In the genomic region with DNA sequence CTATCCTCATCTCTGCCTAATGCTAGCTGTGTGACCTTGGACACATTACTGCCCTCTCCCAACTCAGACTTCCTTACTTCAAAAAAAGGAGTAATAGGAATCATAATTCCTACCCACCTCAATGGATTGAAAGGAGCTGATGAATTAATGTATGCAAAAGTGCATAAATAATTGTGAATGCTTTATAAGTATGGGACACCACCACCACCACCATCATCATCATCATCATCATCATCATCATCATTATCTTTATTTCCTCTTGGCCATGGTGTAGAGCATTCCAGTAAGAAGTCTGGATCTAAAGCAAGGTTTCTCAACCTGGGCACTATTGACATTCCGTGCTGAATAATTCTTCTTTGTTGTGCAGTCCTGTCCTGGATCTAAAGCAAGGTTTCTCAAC, we compare ENCODE assay signal across 35 cellular contexts.
DNase-seq lines count a peak whose midpoint lies in the region; ATAC-seq, FAIRE-seq and TF ChIP-seq lines count a peak whose summit lies in the region.
"Had no signal": no experiment of that assay in that cellular context is flagged by ENCODE, and none has a peak within 500 bp of the region (broad histone marks: within the 10 kb centered on the region; RNA-seq: fewer than 3 reads in every experiment).

No MANE protein-coding gene starts in this region.

- H3K4me3 ChIP-seq in HepG2 (replicated peaks in 1 of 3; ENCODE audit: insufficient read depth in 1 of 3, low read depth in 2 of 3, low read length in 3 of 3) (no peak overlapping the region), right lobe of liver (no peak overlapping the region), HEK293 (ENCODE audit: low read depth, low read length) (no peak overlapping the region), H7 (ENCODE audit: insufficient read depth, low read depth, low read length) (no peak overlapping the region)
- H3K4me3 ChIP-seq: A549; BLaER1; BLaER1 treated with 17β-estradiol and CSF1 and Interleukin-3, amounts not matched to agents 10 nM and 100 nM had no signal

- no peak overlapping the region for H3K4me3 Mint-ChIP-seq in glutamatergic neuron (ENCODE audit: unreplicated experiment)
- H3K4me3 Mint-ChIP-seq: B cell; CD14-positive monocyte; CD4-positive, alpha-beta memory T cell; CD4-positive, alpha-beta T cell; CD4-positive, CD25-positive, alpha-beta regulatory T cell; CD8-positive, alpha-beta memory T cell; CD8-positive, alpha-beta T cell had no signal

- peaks cover 5% of the 10 kb centered on the region for H3K27me3 Mint-ChIP-seq in glutamatergic neuron (ENCODE audit: unreplicated experiment)
- H3K27me3 Mint-ChIP-seq: CD8-positive, alpha-beta memory T cell had no signal

- H4K20me1 ChIP-seq in HepG2 (ENCODE audit: insufficient read depth, low read length): no peaks in the 10 kb centered on the region
- H4K20me1 ChIP-seq: BLaER1; BLaER1 treated with 17β-estradiol and CSF1 and Interleukin-3, amounts not matched to agents 10 nM and 100 nM had no signal

- H3K27ac Mint-ChIP-seq in glutamatergic neuron (ENCODE audit: unreplicated experiment): peak overlapping the region; percentile 10
- H3K27ac Mint-ChIP-seq: B cell; CD14-positive monocyte; CD4-positive, alpha-beta memory T cell; CD4-positive, alpha-beta T cell; CD4-positive, CD25-positive, alpha-beta regulatory T cell; CD8-positive, alpha-beta memory T cell; CD8-positive, alpha-beta T cell had no signal

- TF ChIP-seq CTCF in HepG2 (CRISPR knock-in tag; IDR thresholded peaks at IDR 0.05): no peak
- no peak for TF ChIP-seq CTCF in right lobe of liver (IDR thresholded peaks at IDR 0.05)
- no peak for TF ChIP-seq CTCF in HEK293 (tag by site-specific recombination; IDR thresholded peaks at IDR 0.05)
- no peak for TF ChIP-seq CTCF in glutamatergic neuron (IDR thresholded peaks at IDR 0.05; ENCODE audit: partially characterized antibody, unreplicated experiment)

- CTCF ChIA-PET in HepG2 (lab: Yijun Ruan, JAX; ENCODE audit: low intra/inter-chr PET ratio, low total read pairs) (no interaction called here), HEK293 (lab: Yijun Ruan, JAX) (interaction anchor here (0.7 kb wide), 1 partner anchor 44 kb away, joined by 3 read pairs; no protein-coding TSS in a partner anchor)

- H3K4me2 ChIP-seq in HepG2 (ENCODE audit: low read depth, low read length): no peak overlapping the region
- H3K4me2 ChIP-seq: A549; BLaER1; BLaER1 treated with 17β-estradiol and CSF1 and Interleukin-3, amounts not matched to agents 10 nM and 100 nM had no signal

- intact Hi-C loops in HepG2 (cut with micrococcal nuclease; ENCODE audit: unreplicated experiment) (loop anchor here (10.0 kb wide), 1 partner anchor 649 kb away; no protein-coding TSS in a partner anchor), right lobe of liver (cut with DNase I) (no loop called here)

- WGBS in HepG2 (ENCODE audit: low lambda C conversion rate): 28% methylated on average over 1 of the region's 1 CpG
- WGBS in right lobe of liver (ENCODE audit: insufficient coverage, low coverage, low lambda C conversion rate, missing lambda C conversion rate): 78% methylated on average over 1 of the region's 1 CpG

- H3K9me3 ChIP-seq in HepG2 (ENCODE audit: low read length): no peaks in the 10 kb centered on the region
- H3K9me3 ChIP-seq in right lobe of liver: no peaks in the 10 kb centered on the region
- H3K9me3 ChIP-seq in HEK293 (ENCODE audit: control insufficient read depth, insufficient read depth, low read depth, low read length): no peaks in the 10 kb centered on the region
- H3K9me3 ChIP-seq: A549; BE2C; BLaER1; BLaER1 treated with 17β-estradiol and CSF1 and Interleukin-3, amounts not matched to agents 10 nM and 100 nM; Caco-2 had no signal

- peaks cover 0 to 3% of the 10 kb centered on the region in 2 experiments; a peak in 1 of 5 replicates for H3K27me3 ChIP-seq in HepG2 (ENCODE audit: control insufficient read depth in 1 of 2, insufficient read depth in 2 of 2, low read length in 2 of 2)
- no peaks in the 10 kb centered on the region for H3K27me3 ChIP-seq in right lobe of liver
- no peaks in the 10 kb centered on the region for H3K27me3 ChIP-seq in H7 (ENCODE audit: control insufficient read depth, insufficient read depth, low read length)
- H3K27me3 ChIP-seq: BE2C; BLaER1; BLaER1 treated with 17β-estradiol and CSF1 and Interleukin-3, amounts not matched to agents 10 nM and 100 nM had no signal

- H3K36me3 ChIP-seq in HepG2 (replicated peaks in 1 of 2; ENCODE audit: control insufficient read depth in 1 of 2, insufficient read depth in 2 of 2, low read length in 2 of 2) (no peaks in the 10 kb centered on the region), right lobe of liver (no peaks in the 10 kb centered on the region), HEK293 (ENCODE audit: control insufficient read depth in 2 of 2, insufficient read depth in 1 of 2, low read length in 2 of 2) (no peaks in the 10 kb centered on the region), H7 (replicated peaks; ENCODE audit: control insufficient read depth, insufficient read depth, low read length) (no peaks in the 10 kb centered on the region)
- H3K36me3 ChIP-seq: BE2C; BLaER1; BLaER1 treated with 17β-estradiol and CSF1 and Interleukin-3, amounts not matched to agents 10 nM and 100 nM had no signal

- H3K36me3 Mint-ChIP-seq in glutamatergic neuron (ENCODE audit: unreplicated experiment): no peaks in the 10 kb centered on the region
- H3K36me3 Mint-ChIP-seq: CD14-positive monocyte; CD4-positive, alpha-beta memory T cell; CD4-positive, CD25-positive, alpha-beta regulatory T cell; CD8-positive, alpha-beta memory T cell; CD8-positive, alpha-beta T cell had no signal

- no peak for FAIRE-seq in HepG2 (lab: Jason Lieb, UNC)
- FAIRE-seq: A204.1, A549, D721Med had no signal

- in situ Hi-C loops in HepG2 (cut with HindIII; ENCODE audit: extremely low pct_ligation_motif_present, low pct_unique_long_range_greater_than_20kb): no loop called here

- H3K4me1 ChIP-seq in HepG2 (ENCODE audit: insufficient read depth, low read length) (no peaks in the 10 kb centered on the region), right lobe of liver (no peaks in the 10 kb centered on the region), HEK293 (ENCODE audit: control insufficient read depth, insufficient read depth, low read length) (no peaks in the 10 kb centered on the region)
- H3K4me1 ChIP-seq: A549, BE2C, BLaER1, Caco-2 had no signal

- H2AFZ ChIP-seq in HepG2 (ENCODE audit: low read length): no peak overlapping the region

- H3K4me1 Mint-ChIP-seq in glutamatergic neuron (ENCODE audit: low read depth, unreplicated experiment): peaks cover 6% of the 10 kb centered on the region
- H3K4me1 Mint-ChIP-seq: B cell; CD14-positive monocyte; CD4-positive, alpha-beta memory T cell; CD4-positive, CD25-positive, alpha-beta regulatory T cell; CD8-positive, alpha-beta memory T cell had no signal

- peaks cover 10% of the 10 kb centered on the region for H3K9me3 Mint-ChIP-seq in glutamatergic neuron (ENCODE audit: unreplicated experiment)
- H3K9me3 Mint-ChIP-seq: CD4-positive, alpha-beta T cell; CD4-positive, CD25-positive, alpha-beta regulatory T cell; CD8-positive, alpha-beta memory T cell; CD8-positive, alpha-beta T cell had no signal

- no peak for DNase-seq in HepG2 (ENCODE audit: low spot score)
- DNase-seq in right lobe of liver: no peak
- no peak for DNase-seq in glutamatergic neuron
- DNase-seq in H7: no peak
- no peak for DNase-seq in superior temporal gyrus (ENCODE audit: extremely low spot score)
- DNase-seq: 8988T; ACHN; AML-193; BE2C; C1 segment of cervical spinal cord; Caco-2; Calu3; CD4-positive, alpha-beta memory T cell; CD4-positive, alpha-beta T cell; CD4-positive, CD25-positive, alpha-beta regulatory T cell; CD8-positive, alpha-beta memory T cell; CD8-positive, alpha-beta T cell; COR-L47; DMS 273 treated with DMSO at 0.1 percent for 48 hours; DMS153; DMS53; DMS79; DMS79 treated with DMSO at 0.1 percent for 48 hours; DND-41; EL had no signal

- ATAC-seq in HepG2 (no peak), right lobe of liver (no peak)
- ATAC-seq: A549; CD8-positive, alpha-beta T cell had no signal

- H3K79me2 ChIP-seq in HepG2 (ENCODE audit: insufficient read depth, low read length): no peaks in the 10 kb centered on the region

- BruUV-seq in HepG2 (replicated peaks; lab: Mats Ljungman, UMichigan): no TSS peak

- POLR2A ChIA-PET in HepG2 (lab: Yijun Ruan, JAX) (no interaction called here), HEK293 (lab: Yijun Ruan, JAX) (no interaction called here)

- H3K27ac ChIP-seq in HepG2 (ENCODE audit: extremely low read length, insufficient read depth, low read length) (no peak overlapping the region), right lobe of liver (no peak overlapping the region), HEK293 (ENCODE audit: extremely low read depth, low read depth, low read length) (no peak overlapping the region)
- H3K27ac ChIP-seq: 22Rv1; A549; BLaER1; BLaER1 treated with 17β-estradiol and CSF1 and Interleukin-3, amounts not matched to agents 10 nM and 100 nM; C4-2B had no signal

- TF ChIP-seq EP300 in HepG2 (IDR thresholded peaks at IDR 0.05; ENCODE audit: low read depth in 2 of 2, low read length in 2 of 2): no peak
- no peak for TF ChIP-seq EP300 in HepG2 (CRISPR knock-in tag; IDR thresholded peaks at IDR 0.05; ENCODE audit: borderline replicate concordance)

- TF ChIP-seq POLR2A in HepG2 (IDR thresholded peaks at IDR 0.05; ENCODE audit: insufficient read depth in 1 of 2, low read depth in 2 of 2, low read length in 2 of 2): no peak
- TF ChIP-seq POLR2A in right lobe of liver (IDR thresholded peaks at IDR 0.05): no peak

- H3K9ac ChIP-seq in HepG2 (ENCODE audit: insufficient read depth, low read depth, low read length): no peak overlapping the region
- H3K9ac ChIP-seq: BLaER1; BLaER1 treated with 17β-estradiol and CSF1 and Interleukin-3, amounts not matched to agents 10 nM and 100 nM had no signal

- TF ChIP-seq RAD21 in HepG2 (CRISPR knock-in tag; IDR thresholded peaks at IDR 0.05): no peak

TF ChIP-seq in HepG2, 621 proteins besides CTCF, POLR2A, EP300 and RAD21:
- TF ChIP-seq ZSCAN31 (CRISPR knock-in tag; IDR thresholded peaks at IDR 0.05; ENCODE audit: low read depth): no peak
- TF ChIP-seq CREB1 (IDR thresholded peaks at IDR 0.05): peak; percentile 75
- no peak for TF ChIP-seq CREB1 (CRISPR knock-in tag; IDR thresholded peaks at IDR 0.05)
TF ChIP-seq in HepG2: peak in this region for 1.

TF ChIP-seq in HEK293, 187 proteins besides CTCF, POLR2A, EP300 and RAD21:
- no peak for TF ChIP-seq ZNF596 (tag by site-specific recombination; IDR thresholded peaks at IDR 0.05)
- TF ChIP-seq, protein P1, sequence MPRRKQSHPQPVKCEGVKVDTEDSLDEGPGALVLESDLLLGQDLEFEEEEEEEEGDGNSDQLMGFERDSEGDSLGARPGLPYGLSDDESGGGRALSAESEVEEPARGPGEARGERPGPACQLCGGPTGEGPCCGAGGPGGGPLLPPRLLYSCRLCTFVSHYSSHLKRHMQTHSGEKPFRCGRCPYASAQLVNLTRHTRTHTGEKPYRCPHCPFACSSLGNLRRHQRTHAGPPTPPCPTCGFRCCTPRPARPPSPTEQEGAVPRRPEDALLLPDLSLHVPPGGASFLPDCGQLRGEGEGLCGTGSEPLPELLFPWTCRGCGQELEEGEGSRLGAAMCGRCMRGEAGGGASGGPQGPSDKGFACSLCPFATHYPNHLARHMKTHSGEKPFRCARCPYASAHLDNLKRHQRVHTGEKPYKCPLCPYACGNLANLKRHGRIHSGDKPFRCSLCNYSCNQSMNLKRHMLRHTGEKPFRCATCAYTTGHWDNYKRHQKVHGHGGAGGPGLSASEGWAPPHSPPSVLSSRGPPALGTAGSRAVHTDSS (tag by site-specific recombination; IDR thresholded peaks at IDR 0.05): peak; percentile 85
TF ChIP-seq in HEK293: peak in this region for 1.
